In the genomic region with DNA sequence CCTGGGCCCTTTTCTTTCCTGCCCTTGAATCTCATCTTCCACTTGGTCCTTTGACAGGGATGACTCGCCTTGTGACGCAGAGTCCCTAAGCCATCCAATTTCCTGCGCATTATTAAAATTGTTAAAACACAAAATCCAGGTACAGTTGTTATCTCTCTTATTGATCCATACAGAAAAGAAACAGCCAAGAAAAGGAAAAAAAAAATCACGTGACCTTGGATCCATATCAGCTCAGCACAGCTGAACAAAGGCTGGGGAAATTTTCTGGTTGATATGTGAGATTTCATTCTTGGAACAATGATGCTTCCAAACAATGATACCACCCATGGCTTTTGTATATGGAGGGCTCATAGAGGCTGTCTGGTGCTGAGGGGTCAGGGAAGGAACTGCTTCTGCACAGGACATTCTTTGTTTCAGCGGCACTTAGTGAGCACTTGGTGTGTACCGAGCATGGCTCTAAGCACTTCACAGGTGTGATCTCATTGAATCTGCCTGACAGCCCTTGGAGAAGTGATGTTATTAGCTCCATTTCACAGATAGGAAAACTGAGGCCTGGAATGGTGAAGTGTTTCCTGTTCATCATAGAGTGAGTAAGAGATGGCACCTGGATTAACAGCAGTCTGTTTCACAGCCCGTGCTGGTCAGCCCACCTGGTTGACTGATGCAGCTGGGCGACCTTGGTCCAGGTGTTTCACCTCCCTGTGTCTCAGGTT, we compare ENCODE assay signal across 7 cellular contexts.
"Had no signal": no experiment of that assay in that cellular context is flagged by ENCODE, and none has a peak within 500 bp of the region (broad histone marks: within the 10 kb centered on the region; RNA-seq: fewer than 3 reads in every experiment).

No MANE protein-coding gene starts in this region.

- H3K4me1 ChIP-seq: HAP-1 had no signal

- H3K36me3 ChIP-seq: HAP-1 had no signal

- H2AFZ ChIP-seq: GM23248 had no signal

- H3K4me1 Mint-ChIP-seq: IgD-negative memory B cell had no signal

- ATAC-seq: HCT116 had no signal

- H3K27ac Mint-ChIP-seq: HFFc6 had no signal

- H3K4me3 ChIP-seq: GM23248, HAP-1 had no signal

- H3K27ac ChIP-seq: GM23248 had no signal

- H3K9me3 ChIP-seq: HAP-1 had no signal

- H3K4me3 Mint-ChIP-seq: HFFc6 had no signal

- DNase-seq: GM23248, GOT3, H7, HFFc6 had no signal

- H3K9ac ChIP-seq: GM23248 had no signal
